15 cellular contexts compared by ENCODE assay signal in the genomic region with DNA sequence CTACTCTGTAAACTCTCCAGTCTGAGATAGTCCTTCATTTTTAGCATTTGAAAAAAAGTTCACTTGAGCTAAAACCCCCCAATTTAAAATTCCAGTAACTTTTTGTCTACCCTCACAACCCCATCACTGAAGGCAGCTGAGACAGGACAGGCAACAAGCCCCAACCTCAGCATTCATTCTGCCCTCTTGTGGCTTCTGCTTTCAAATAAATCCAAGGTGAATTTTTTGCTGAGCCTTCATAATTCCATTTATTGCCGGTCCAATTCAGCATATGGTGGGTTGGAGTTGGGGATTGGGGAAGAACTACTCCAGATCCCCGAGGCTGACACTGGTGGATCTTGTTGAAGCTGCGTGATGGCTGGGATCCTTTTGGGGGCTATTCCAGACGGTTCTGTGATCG.
A peak's percentile ranks its signal among the peaks of the same experiment; 100 is the strongest.
DNase-seq lines count a peak whose midpoint lies in the region; ATAC-seq and TF ChIP-seq lines count a peak whose summit lies in the region.
"Had no signal": no experiment of that assay in that cellular context is flagged by ENCODE, and none has a peak within 500 bp of the region (broad histone marks: within the 10 kb centered on the region; RNA-seq: fewer than 3 reads in every experiment).

No MANE protein-coding gene starts in this region.

- H3K9me3 Mint-ChIP-seq in GM23338 = no peaks in the 10 kb centered on the region

- H3K4me1 ChIP-seq in GM23338 (ENCODE audit: insufficient read depth) (peaks cover 6% of the 10 kb centered on the region; the same call in 1 of the 2 replicates), trophoblast cell (ENCODE audit: control insufficient read depth in 1 of 2, insufficient read depth in 2 of 2, low read length in 2 of 2) (peaks cover 6 to 12% of the 10 kb centered on the region in 2 experiments), esophagus muscularis mucosa (peaks cover 0 to 24% (median 14%) of the 10 kb centered on the region in 4 donors)

- H3K9me2 ChIP-seq in GM23338 (ENCODE audit: insufficient read depth) = no peaks in the 10 kb centered on the region

- H3K4me3 Mint-ChIP-seq in GM23338 = no peak overlapping the region
- H3K4me3 Mint-ChIP-seq: stimulated activated effector memory CD8-positive, alpha-beta T cell treated with anti-CD3 and anti-CD28 coated beads, Interleukin-12 subunit alpha, Interleukin-12 subunit beta, amount 100 ng/mL, for 72 hours had no signal

- H3K4me1 Mint-ChIP-seq in GM23338 = peaks cover 20% of the 10 kb centered on the region
- H3K4me1 Mint-ChIP-seq: stimulated activated effector memory CD8-positive, alpha-beta T cell treated with anti-CD3 and anti-CD28 coated beads, Interleukin-12 subunit alpha, Interleukin-12 subunit beta, amount 100 ng/mL, for 72 hours had no signal

- no peak overlapping the region for H3K4ac ChIP-seq in trophoblast cell (ENCODE audit: low read depth, low read length)

- H3K27me3 ChIP-seq in GM23338 (ENCODE audit: insufficient read depth) (no peaks in the 10 kb centered on the region), trophoblast cell (ENCODE audit: insufficient read depth, low read length) (no peaks in the 10 kb centered on the region), esophagus muscularis mucosa (no peaks in the 10 kb centered on the region)

- no peak for TF ChIP-seq EP300 in esophagus muscularis mucosa (IDR thresholded peaks at IDR 0.05)

- H3K9ac ChIP-seq in trophoblast cell (ENCODE audit: low read length) = no peak overlapping the region

- no peaks in the 10 kb centered on the region for H3F3A ChIP-seq in GM23338 (replicated peaks; ENCODE audit: low read depth)

- H3K14ac ChIP-seq in trophoblast cell (ENCODE audit: low read length) = no peak overlapping the region

- H3K36me3 ChIP-seq in GM23338 (ENCODE audit: insufficient read depth) (no peaks in the 10 kb centered on the region), trophoblast cell (ENCODE audit: control insufficient read depth in 1 of 2, insufficient read depth in 2 of 2, low read length in 2 of 2) (no peaks in the 10 kb centered on the region), esophagus muscularis mucosa (no peaks in the 10 kb centered on the region)

- H3K18ac ChIP-seq in trophoblast cell (ENCODE audit: low read length) = no peak overlapping the region

- H2BK12ac ChIP-seq in trophoblast cell (ENCODE audit: low read length) = peak overlapping the region; percentile 2

- H3K36me3 Mint-ChIP-seq in GM23338 (ENCODE audit: low read depth) = no peaks in the 10 kb centered on the region
- H3K36me3 Mint-ChIP-seq: stimulated activated effector memory CD8-positive, alpha-beta T cell treated with anti-CD3 and anti-CD28 coated beads, Interleukin-12 subunit alpha, Interleukin-12 subunit beta, amount 100 ng/mL, for 72 hours had no signal

- peak; percentile 57 to 68 for TF ChIP-seq CTCF in GM23338 (conservative IDR thresholded peaks at IDR 0.05; ENCODE audit: low read depth in 2 of 2)
- no peak for TF ChIP-seq CTCF in fibroblast of the aortic adventitia (IDR thresholded peaks at IDR 0.05; ENCODE audit: insufficient read depth, low read length)
- TF ChIP-seq CTCF in esophagus muscularis mucosa (IDR thresholded peaks at IDR 0.05) = peak in 1 of 3 experiments; percentile 23

- peaks cover 9% of the 10 kb centered on the region for H3K79me1 ChIP-seq in trophoblast cell (ENCODE audit: low read length)

- H3K23ac ChIP-seq in trophoblast cell (ENCODE audit: low read length) = no peak overlapping the region

- H3K27ac Mint-ChIP-seq in GM23338 = no peak overlapping the region
- H3K27ac Mint-ChIP-seq: stimulated activated effector memory CD8-positive, alpha-beta T cell treated with anti-CD3 and anti-CD28 coated beads, Interleukin-12 subunit alpha, Interleukin-12 subunit beta, amount 100 ng/mL, for 72 hours had no signal

- H2AFZ ChIP-seq in GM23338 (no peak overlapping the region), trophoblast cell (ENCODE audit: insufficient read depth, low read length, poor library complexity) (no peak overlapping the region)

- no peak overlapping the region for H4K12ac ChIP-seq in trophoblast cell (ENCODE audit: low read depth, low read length)

- no peaks in the 10 kb centered on the region for H3K27me3 Mint-ChIP-seq in GM23338 (ENCODE audit: insufficient read depth, low read depth, poor library complexity)

- no peak overlapping the region for H3K27ac ChIP-seq in GM23338 (ENCODE audit: low read depth)
- no peak overlapping the region for H3K27ac ChIP-seq in trophoblast cell (ENCODE audit: low read depth, low read length)
- no peak overlapping the region for H3K27ac ChIP-seq in esophagus muscularis mucosa (replicated peaks in 1 of 4)

- H3K79me2 ChIP-seq in GM23338 (replicated peaks; ENCODE audit: insufficient read depth) = no peaks in the 10 kb centered on the region
- no peaks in the 10 kb centered on the region for H3K79me2 ChIP-seq in trophoblast cell (ENCODE audit: control insufficient read depth, insufficient read depth, low read length, poor library complexity)

- peak; percentile 39 for DNase-seq in GM23338 (ENCODE audit: low spot score)
- DNase-seq in SK-MEL-5 (ENCODE audit: low read depth, low spot score) = peak; percentile 44
- DNase-seq in fibroblast of the aortic adventitia (ENCODE audit: low read depth) = peak; percentile 16
- peak in 1 of 2 donors; percentile 20 for DNase-seq in trophoblast cell
- no peak for DNase-seq in esophagus muscularis mucosa (ENCODE audit: extremely low spot score)
- DNase-seq in activated CD4-positive, alpha-beta T cell treated with anti-CD3 and anti-CD28 coated beads, Interleukin-2, amount 50 U/mL, for 48 hours = no peak
- DNase-seq: activated T-cell treated with anti-CD3 and anti-CD28 coated beads, Interleukin-2, amount 50 U/mL, for 1 hour; cerebellar nuclear complex; DMS 273 treated with DMSO at 0.1 percent for 48 hours; glutamatergic neuron; NCI-H524; stimulated activated CD4-positive, alpha-beta T cell treated with anti-CD3 and anti-CD28 coated beads, Interleukin-15, amount 100 ng/mL, for 24 hours had no signal

- no CpG with 5 or more reads among the region's 5 CpGs for WGBS in trophoblast cell (ENCODE audit: extremely low coverage, insufficient coverage, insufficient read length)
- 84% methylated on average over 5 of the region's 5 CpGs for WGBS in esophagus muscularis mucosa

- intact Hi-C loops in esophagus muscularis mucosa (cut with DNase I) = no loop called here

- in situ Hi-C loops in SK-MEL-5 (cut with HindIII; ENCODE audit: low pct_unique_long_range_greater_than_20kb, low sequenced_read_pairs) = no loop called here

- H3K4me3 ChIP-seq in GM23338 (no peak overlapping the region), fibroblast of the aortic adventitia (ENCODE audit: low read depth, low read length) (no peak overlapping the region), trophoblast cell (ENCODE audit: low read depth, low read length) (no peak overlapping the region), esophagus muscularis mucosa (no peak overlapping the region)

- H2AK5ac ChIP-seq in trophoblast cell (ENCODE audit: low read length) = no peak overlapping the region

- H2BK120ac ChIP-seq in trophoblast cell (ENCODE audit: insufficient read depth, low read length, poor library complexity) = no peak overlapping the region

- H4K20me1 ChIP-seq in GM23338 (replicated peaks; ENCODE audit: insufficient read depth) = no peaks in the 10 kb centered on the region

- no peak for TF ChIP-seq POLR2A in esophagus muscularis mucosa (IDR thresholded peaks at IDR 0.05; ENCODE audit: low read depth)

- H3K4me2 ChIP-seq in GM23338 (no peak overlapping the region), trophoblast cell (ENCODE audit: low read length) (no peak overlapping the region)

- H4K8ac ChIP-seq in trophoblast cell (ENCODE audit: low read depth, low read length) = no peak overlapping the region

- no peak overlapping the region for H2BK5ac ChIP-seq in trophoblast cell (ENCODE audit: low read depth, low read length, poor library complexity)

- H4K91ac ChIP-seq in trophoblast cell (ENCODE audit: low read depth, low read length) = peak overlapping the region; percentile 4

- peak; percentile 63 for ATAC-seq in GM23338
- ATAC-seq in HG03108 (IDR thresholded peaks at IDR 0.05; ENCODE audit: unreplicated experiment) = no peak
- no peak for ATAC-seq in GM18511 (IDR thresholded peaks at IDR 0.05; ENCODE audit: unreplicated experiment)
- ATAC-seq: stimulated activated effector memory CD8-positive, alpha-beta T cell treated with anti-CD3 and anti-CD28 coated beads, Interleukin-12 subunit alpha, Interleukin-12 subunit beta, amount 100 ng/mL, for 72 hours had no signal

- H3K9me3 ChIP-seq in trophoblast cell (ENCODE audit: insufficient read depth, low read depth, low read length) (no peaks in the 10 kb centered on the region), esophagus muscularis mucosa (no peaks in the 10 kb centered on the region)

TF ChIP-seq in GM23338, 12 proteins besides CTCF, POLR2A, EP300 and RAD21:
- TF ChIP-seq ZNF114 (CRISPR knock-in tag; IDR thresholded peaks at IDR 0.05) = no peak

Comparison
In these comparisons a context has a peak if more than half of its experiments do, and no peak if none do; other contexts are left out.
1. DNase-seq: peak in GM23338 (single experiment), SK-MEL-5 (single experiment) and fibroblast of the aortic adventitia (single experiment); none in esophagus muscularis mucosa (single experiment) and activated CD4-positive, alpha-beta T cell treated with anti-CD3 and anti-CD28 coated beads, Interleukin-2, amount 50 U/mL, for 48 hours (0 of 2).